1 cellular context compared by ENCODE assay signal in the genomic region with DNA sequence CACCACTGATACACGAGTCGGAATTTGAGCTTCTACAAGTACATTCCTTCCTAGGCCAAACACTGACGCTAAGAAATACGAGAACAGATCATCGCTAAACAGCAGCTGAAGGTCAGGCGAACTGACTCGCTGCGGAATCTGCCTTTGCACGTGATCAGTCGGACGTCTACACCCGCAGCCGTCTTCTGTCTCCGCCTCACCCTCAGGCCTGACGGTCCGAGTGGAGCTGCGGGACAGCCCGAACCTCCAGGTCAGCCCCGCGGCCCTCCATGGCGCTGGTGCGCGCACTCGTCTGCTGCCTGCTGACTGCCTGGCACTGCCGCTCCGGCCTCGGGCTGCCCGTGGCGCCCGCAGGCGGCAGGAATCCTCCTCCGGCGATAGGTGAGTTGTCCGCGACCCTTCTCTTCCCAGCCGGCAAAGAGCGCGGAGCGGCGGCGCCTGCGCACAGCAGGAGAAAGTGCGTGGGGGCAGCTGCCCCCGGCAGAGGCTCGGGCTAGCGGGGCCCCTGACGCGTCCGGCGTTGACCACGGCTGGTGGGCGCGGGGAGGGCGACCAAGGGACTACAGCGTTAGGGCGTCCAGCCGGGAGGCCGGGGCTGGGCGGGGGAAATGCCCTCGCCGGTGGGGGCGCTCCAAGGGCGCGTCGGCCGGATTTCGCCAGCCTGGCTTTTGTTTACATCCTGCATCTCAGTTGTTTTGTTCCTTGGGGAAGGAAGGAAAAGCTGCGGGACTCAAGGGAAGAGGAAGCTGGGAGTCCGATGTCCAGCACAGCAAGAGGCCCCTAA.
TF ChIP-seq lines count a peak whose summit lies in the region.

A gene with protein sequence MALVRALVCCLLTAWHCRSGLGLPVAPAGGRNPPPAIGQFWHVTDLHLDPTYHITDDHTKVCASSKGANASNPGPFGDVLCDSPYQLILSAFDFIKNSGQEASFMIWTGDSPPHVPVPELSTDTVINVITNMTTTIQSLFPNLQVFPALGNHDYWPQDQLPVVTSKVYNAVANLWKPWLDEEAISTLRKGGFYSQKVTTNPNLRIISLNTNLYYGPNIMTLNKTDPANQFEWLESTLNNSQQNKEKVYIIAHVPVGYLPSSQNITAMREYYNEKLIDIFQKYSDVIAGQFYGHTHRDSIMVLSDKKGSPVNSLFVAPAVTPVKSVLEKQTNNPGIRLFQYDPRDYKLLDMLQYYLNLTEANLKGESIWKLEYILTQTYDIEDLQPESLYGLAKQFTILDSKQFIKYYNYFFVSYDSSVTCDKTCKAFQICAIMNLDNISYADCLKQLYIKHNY (plus strand): TSS at position 181 of the 784 bp plus-strand sequence. CDS start 89 bp downstream, at position 270.

TF ChIP-seq in IMR-90, 13 proteins besides CTCF, POLR2A, EP300 and RAD21 (continued from another document):
- TF ChIP-seq, protein P1, sequence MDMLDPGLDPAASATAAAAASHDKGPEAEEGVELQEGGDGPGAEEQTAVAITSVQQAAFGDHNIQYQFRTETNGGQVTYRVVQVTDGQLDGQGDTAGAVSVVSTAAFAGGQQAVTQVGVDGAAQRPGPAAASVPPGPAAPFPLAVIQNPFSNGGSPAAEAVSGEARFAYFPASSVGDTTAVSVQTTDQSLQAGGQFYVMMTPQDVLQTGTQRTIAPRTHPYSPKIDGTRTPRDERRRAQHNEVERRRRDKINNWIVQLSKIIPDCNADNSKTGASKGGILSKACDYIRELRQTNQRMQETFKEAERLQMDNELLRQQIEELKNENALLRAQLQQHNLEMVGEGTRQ (IDR thresholded peaks at IDR 0.05; ENCODE audit: low read depth, low read length), result peak; percentile 74
- TF ChIP-seq CEBPB (IDR thresholded peaks at IDR 0.05; ENCODE audit: low read depth, low read length), result peak; percentile 7; the same call in 1 of the 2 replicates
- TF ChIP-seq FOS (IDR thresholded peaks at IDR 0.05; ENCODE audit: low read depth, low read length), result no peak
TF ChIP-seq in IMR-90: peak in this region for 4.
